In the genomic region with DNA sequence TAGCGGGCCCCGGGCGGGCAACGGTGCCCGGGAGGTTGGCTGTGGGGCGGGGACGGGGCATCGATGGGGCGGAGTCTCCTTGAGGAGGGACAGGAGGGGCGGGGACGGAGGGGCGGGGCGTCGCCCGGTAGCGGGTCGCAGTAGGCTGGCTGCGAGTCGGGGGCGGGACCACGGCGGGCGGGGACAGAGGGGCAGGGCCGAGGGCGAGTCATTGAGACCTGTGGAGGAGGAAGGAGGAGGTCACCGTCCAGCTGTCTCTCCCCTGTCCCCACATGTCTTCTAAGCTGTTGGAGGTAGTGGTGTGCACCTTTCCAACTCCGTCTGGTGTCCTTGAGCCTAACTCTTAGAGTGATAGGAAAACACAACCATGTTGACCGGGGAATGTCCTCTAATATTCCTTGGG, we compare ENCODE assay signal across 1 cellular context.
TF ChIP-seq lines count a peak whose summit lies in the region.

CRAT (minus strand) TSS at position 54 of the 403 bp plus-strand sequence. CDS start 284 bp downstream, outside the sequence.

TF ChIP-seq in HepG2, 621 proteins besides CTCF, POLR2A, EP300 and RAD21 (continued from another document and continues in another):
- 0 out of 2 replicates have a peak, but pooled peaks have one; percentile 51 for TF ChIP-seq KLF9 (CRISPR knock-in tag; IDR thresholded peaks at IDR 0.05; ENCODE audit: low read depth)
- TF ChIP-seq POLR2G (IDR thresholded peaks at IDR 0.05; ENCODE audit: low read depth, low read length), result peak; percentile 94
- 0 out of 4 replicates have a peak, but pooled peaks of 1 of the 2 experiments have one; percentile 7 for TF ChIP-seq KLF16 (CRISPR knock-in tag; IDR thresholded peaks at IDR 0.05)
- TF ChIP-seq BRD4 (CRISPR knock-in tag; IDR thresholded peaks at IDR 0.05), result no peak
- TF ChIP-seq, protein P1, sequence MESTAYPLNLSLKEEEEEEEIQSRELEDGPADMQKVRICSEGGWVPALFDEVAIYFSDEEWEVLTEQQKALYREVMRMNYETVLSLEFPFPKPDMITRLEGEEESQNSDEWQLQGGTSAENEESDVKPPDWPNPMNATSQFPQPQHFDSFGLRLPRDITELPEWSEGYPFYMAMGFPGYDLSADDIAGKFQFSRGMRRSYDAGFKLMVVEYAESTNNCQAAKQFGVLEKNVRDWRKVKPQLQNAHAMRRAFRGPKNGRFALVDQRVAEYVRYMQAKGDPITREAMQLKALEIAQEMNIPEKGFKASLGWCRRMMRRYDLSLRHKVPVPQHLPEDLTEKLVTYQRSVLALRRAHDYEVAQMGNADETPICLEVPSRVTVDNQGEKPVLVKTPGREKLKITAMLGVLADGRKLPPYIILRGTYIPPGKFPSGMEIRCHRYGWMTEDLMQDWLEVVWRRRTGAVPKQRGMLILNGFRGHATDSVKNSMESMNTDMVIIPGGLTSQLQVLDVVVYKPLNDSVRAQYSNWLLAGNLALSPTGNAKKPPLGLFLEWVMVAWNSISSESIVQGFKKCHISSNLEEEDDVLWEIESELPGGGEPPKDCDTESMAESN (CRISPR knock-in tag; conservative IDR thresholded peaks at IDR 0.05), result peak; percentile 12
- peak; percentile 58; the same call in 1 of the 2 replicates for TF ChIP-seq PHF20 (CRISPR knock-in tag; IDR thresholded peaks at IDR 0.05)
- TF ChIP-seq GZF1 (CRISPR knock-in tag; IDR thresholded peaks at IDR 0.05), result peak; percentile 6; the same call in 1 of the 2 replicates
- TF ChIP-seq SP2 (CRISPR knock-in tag; IDR thresholded peaks at IDR 0.05), result peak; percentile 62; the same call in 1 of the 2 replicates
- 0 out of 2 replicates have a peak, but pooled peaks have one; percentile 21 for TF ChIP-seq ZNF30 (CRISPR knock-in tag; IDR thresholded peaks at IDR 0.05)
- TF ChIP-seq, protein P2, sequence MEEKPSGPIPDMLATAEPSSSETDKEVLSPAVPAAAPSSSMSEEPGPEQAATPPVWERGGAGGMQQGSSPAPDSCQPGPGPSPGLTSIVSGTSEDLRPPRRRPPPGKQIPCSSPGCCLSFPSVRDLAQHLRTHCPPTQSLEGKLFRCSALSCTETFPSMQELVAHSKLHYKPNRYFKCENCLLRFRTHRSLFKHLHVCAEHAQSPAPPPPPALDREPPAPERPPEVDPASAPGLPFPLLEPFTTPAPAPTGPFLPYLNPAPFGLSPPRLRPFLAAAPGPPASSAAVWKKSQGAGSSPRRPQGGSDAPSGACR (CRISPR knock-in tag; IDR thresholded peaks at IDR 0.05), result peak; percentile 88
- TF ChIP-seq ZNF12 (CRISPR knock-in tag; IDR thresholded peaks at IDR 0.05), result no peak
- no peak for TF ChIP-seq KDM2A (CRISPR knock-in tag; IDR thresholded peaks at IDR 0.05; ENCODE audit: borderline replicate concordance, low read depth)
- TF ChIP-seq RARA (CRISPR knock-in tag; IDR thresholded peaks at IDR 0.05), result 0 out of 2 replicates have a peak, but pooled peaks have one; percentile 4
- 0 out of 2 replicates have a peak, but pooled peaks have one; percentile 20 for TF ChIP-seq IRF2 (CRISPR knock-in tag; IDR thresholded peaks at IDR 0.05)
- no peak for TF ChIP-seq CERS6 (CRISPR knock-in tag; IDR thresholded peaks at IDR 0.05)
- TF ChIP-seq MTA1 (CRISPR knock-in tag; IDR thresholded peaks at IDR 0.05; ENCODE audit: borderline replicate concordance), result 0 out of 2 replicates have a peak, but pooled peaks have one; percentile 13
- no peak for TF ChIP-seq ZNF263 (CRISPR knock-in tag; IDR thresholded peaks at IDR 0.05)
- 0 out of 2 replicates have a peak, but pooled peaks have one; percentile 43 for TF ChIP-seq ZNF878 (CRISPR knock-in tag; IDR thresholded peaks at IDR 0.05)
- TF ChIP-seq GATA4 (IDR thresholded peaks at IDR 0.05; ENCODE audit: borderline replicate concordance, low read depth), result peak; percentile 79; the same call in 1 of the 2 replicates
- 0 out of 2 replicates have a peak, but pooled peaks have one; percentile 2 for TF ChIP-seq ZNF746 (CRISPR knock-in tag; IDR thresholded peaks at IDR 0.05)
- peak; percentile 72; the same call in 1 of the 2 replicates for TF ChIP-seq ZNF567 (CRISPR knock-in tag; IDR thresholded peaks at IDR 0.05; ENCODE audit: borderline replicate concordance)
- TF ChIP-seq SALL2 (CRISPR knock-in tag; IDR thresholded peaks at IDR 0.05), result peak; percentile 8; the same call in 1 of the 2 replicates
- peak; percentile 81; the same call in 1 of the 2 replicates for TF ChIP-seq TAF1 (CRISPR knock-in tag; IDR thresholded peaks at IDR 0.05)
- no peak for TF ChIP-seq TOPORS (CRISPR knock-in tag; IDR thresholded peaks at IDR 0.05)
- no peak for TF ChIP-seq MYNN (CRISPR knock-in tag; IDR thresholded peaks at IDR 0.05; ENCODE audit: low read depth)
- TF ChIP-seq ZNF557 (CRISPR knock-in tag; IDR thresholded peaks at IDR 0.05), result no peak
- no peak for TF ChIP-seq ZNF430 (CRISPR knock-in tag; IDR thresholded peaks at IDR 0.05)
- no peak for TF ChIP-seq TCF12 (IDR thresholded peaks at IDR 0.05)
- TF ChIP-seq TCF12 (CRISPR knock-in tag; IDR thresholded peaks at IDR 0.05), result 0 out of 2 replicates have a peak, but pooled peaks have one; percentile 7
- no peak for TF ChIP-seq SOX13 (IDR thresholded peaks at IDR 0.05)
- TF ChIP-seq SOX13 (CRISPR knock-in tag; conservative IDR thresholded peaks at IDR 0.05 in 1 of 2, IDR thresholded peaks at IDR 0.05 in 1 of 2), result no peak
- TF ChIP-seq SSRP1 (CRISPR knock-in tag; IDR thresholded peaks at IDR 0.05), result peak; percentile 99
- TF ChIP-seq HNF4G (IDR thresholded peaks at IDR 0.05; ENCODE audit: borderline replicate concordance, low read depth, low read length), result 0 out of 2 replicates have a peak, but pooled peaks have one; percentile 19
- no peak for TF ChIP-seq HNF4G (CRISPR knock-in tag; IDR thresholded peaks at IDR 0.05; ENCODE audit: borderline replicate concordance, low read depth)
- TF ChIP-seq ZNF329 (CRISPR knock-in tag; IDR thresholded peaks at IDR 0.05; ENCODE audit: low read depth), result peak; percentile 23; the same call in 1 of the 2 replicates
- no peak for TF ChIP-seq TEAD3 (CRISPR knock-in tag; optimal IDR thresholded peaks at IDR 0.05; ENCODE audit: borderline replicate concordance)
- no peak for TF ChIP-seq YEATS4 (CRISPR knock-in tag; IDR thresholded peaks at IDR 0.05; ENCODE audit: borderline replicate concordance)
- peak; percentile 31; the same call in 1 of the 2 replicates for TF ChIP-seq ZNF543 (CRISPR knock-in tag; IDR thresholded peaks at IDR 0.05)
- TF ChIP-seq ZBTB40 (IDR thresholded peaks at IDR 0.05), result no peak
- TF ChIP-seq ZBTB40 (CRISPR knock-in tag; IDR thresholded peaks at IDR 0.05), result 0 out of 2 replicates have a peak, but pooled peaks have one; percentile 12
- peak; percentile 32; the same call in 1 of the 2 replicates for TF ChIP-seq SP5 (CRISPR knock-in tag; IDR thresholded peaks at IDR 0.05; ENCODE audit: borderline replicate concordance, low read depth)
- TF ChIP-seq, protein P3, sequence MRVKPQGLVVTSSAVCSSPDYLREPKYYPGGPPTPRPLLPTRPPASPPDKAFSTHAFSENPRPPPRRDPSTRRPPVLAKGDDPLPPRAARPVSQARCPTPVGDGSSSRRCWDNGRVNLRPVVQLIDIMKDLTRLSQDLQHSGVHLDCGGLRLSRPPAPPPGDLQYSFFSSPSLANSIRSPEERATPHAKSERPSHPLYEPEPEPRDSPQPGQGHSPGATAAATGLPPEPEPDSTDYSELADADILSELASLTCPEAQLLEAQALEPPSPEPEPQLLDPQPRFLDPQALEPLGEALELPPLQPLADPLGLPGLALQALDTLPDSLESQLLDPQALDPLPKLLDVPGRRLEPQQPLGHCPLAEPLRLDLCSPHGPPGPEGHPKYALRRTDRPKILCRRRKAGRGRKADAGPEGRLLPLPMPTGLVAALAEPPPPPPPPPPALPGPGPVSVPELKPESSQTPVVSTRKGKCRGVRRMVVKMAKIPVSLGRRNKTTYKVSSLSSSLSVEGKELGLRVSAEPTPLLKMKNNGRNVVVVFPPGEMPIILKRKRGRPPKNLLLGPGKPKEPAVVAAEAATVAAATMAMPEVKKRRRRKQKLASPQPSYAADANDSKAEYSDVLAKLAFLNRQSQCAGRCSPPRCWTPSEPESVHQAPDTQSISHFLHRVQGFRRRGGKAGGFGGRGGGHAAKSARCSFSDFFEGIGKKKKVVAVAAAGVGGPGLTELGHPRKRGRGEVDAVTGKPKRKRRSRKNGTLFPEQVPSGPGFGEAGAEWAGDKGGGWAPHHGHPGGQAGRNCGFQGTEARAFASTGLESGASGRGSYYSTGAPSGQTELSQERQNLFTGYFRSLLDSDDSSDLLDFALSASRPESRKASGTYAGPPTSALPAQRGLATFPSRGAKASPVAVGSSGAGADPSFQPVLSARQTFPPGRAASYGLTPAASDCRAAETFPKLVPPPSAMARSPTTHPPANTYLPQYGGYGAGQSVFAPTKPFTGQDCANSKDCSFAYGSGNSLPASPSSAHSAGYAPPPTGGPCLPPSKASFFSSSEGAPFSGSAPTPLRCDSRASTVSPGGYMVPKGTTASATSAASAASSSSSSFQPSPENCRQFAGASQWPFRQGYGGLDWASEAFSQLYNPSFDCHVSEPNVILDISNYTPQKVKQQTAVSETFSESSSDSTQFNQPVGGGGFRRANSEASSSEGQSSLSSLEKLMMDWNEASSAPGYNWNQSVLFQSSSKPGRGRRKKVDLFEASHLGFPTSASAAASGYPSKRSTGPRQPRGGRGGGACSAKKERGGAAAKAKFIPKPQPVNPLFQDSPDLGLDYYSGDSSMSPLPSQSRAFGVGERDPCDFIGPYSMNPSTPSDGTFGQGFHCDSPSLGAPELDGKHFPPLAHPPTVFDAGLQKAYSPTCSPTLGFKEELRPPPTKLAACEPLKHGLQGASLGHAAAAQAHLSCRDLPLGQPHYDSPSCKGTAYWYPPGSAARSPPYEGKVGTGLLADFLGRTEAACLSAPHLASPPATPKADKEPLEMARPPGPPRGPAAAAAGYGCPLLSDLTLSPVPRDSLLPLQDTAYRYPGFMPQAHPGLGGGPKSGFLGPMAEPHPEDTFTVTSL (CRISPR knock-in tag; IDR thresholded peaks at IDR 0.05; ENCODE audit: borderline replicate concordance), result no peak
- TF ChIP-seq ZNF850 (CRISPR knock-in tag; conservative IDR thresholded peaks at IDR 0.05), result 0 out of 2 replicates have a peak, but pooled peaks have one; percentile 32
